ENCODE assay signal across 8 cellular contexts in genomic region chr12:81992461-81992860, GRCh38.
DNase-seq lines count a peak whose midpoint lies in the region; TF ChIP-seq lines count a peak whose summit lies in the region.

No MANE protein-coding gene starts in this region.

- BruUV-seq in Caco-2 (replicated peaks; lab: Mats Ljungman, UMichigan), result no TSS peak

- peak; percentile 35 to 48 for TF ChIP-seq CTCF in Caco-2 (IDR thresholded peaks at IDR 0.05; ENCODE audit: insufficient read depth in 1 of 2, low read depth in 1 of 2, low read length in 1 of 2, severe bottlenecking in 1 of 2, unreplicated experiment in 1 of 2)

- intact Hi-C loops in Caco-2 (cut with micrococcal nuclease; ENCODE audit: unreplicated experiment), result no loop called here

- H3K36me3 ChIP-seq in Caco-2 (ENCODE audit: control insufficient read depth, insufficient read depth, low read length), result no peaks in the 10 kb centered on the region

- H3K36me3 Mint-ChIP-seq in Caco-2 (ENCODE audit: insufficient read depth, unreplicated experiment) (no peaks in the 10 kb centered on the region), immature natural killer cell (no peaks in the 10 kb centered on the region)

- DNase-seq in Caco-2, result peak; percentile 39 to 48
- peak; percentile 54 for DNase-seq in HCEC 1CT
- DNase-seq in UCSD-AML1 (lab: John Stamatoyannopoulos, UW; ENCODE audit: unreplicated experiment), result peak; percentile 10
- DNase-seq in immature natural killer cell, result peak; percentile 33 to 52 (median 49)
- DNase-seq in NCI-H1048 (lab: John Stamatoyannopoulos, UW), result no peak
- no peak for DNase-seq in epidermal melanocyte (ENCODE audit: insufficient read length, low spot score)
- DNase-seq in T1000 (lab: John Stamatoyannopoulos, UW), result no peak
- DNase-seq in NCI-H1105 treated with DMSO at 0.1 percent for 48 hours (lab: John Stamatoyannopoulos, UW), result no peak

- H3K4me3 ChIP-seq in Caco-2 (ENCODE audit: low read depth, low read length), result no peak overlapping the region

- no peaks in the 10 kb centered on the region for H3K27me3 ChIP-seq in Caco-2 (replicated peaks; ENCODE audit: control insufficient read depth, insufficient read depth, low read length)

- H3K27me3 Mint-ChIP-seq in Caco-2 (ENCODE audit: insufficient read depth, unreplicated experiment) (no peaks in the 10 kb centered on the region), immature natural killer cell (ENCODE audit: low read depth in 3 of 3) (no peaks in the 10 kb centered on the region)

- H3K27ac Mint-ChIP-seq in Caco-2 (ENCODE audit: unreplicated experiment) (no peak overlapping the region), immature natural killer cell (peak overlapping the region in 1 of 6 donors; percentile 11)

- H3K4me1 Mint-ChIP-seq in Caco-2 (ENCODE audit: low read depth, unreplicated experiment) (no peaks in the 10 kb centered on the region), immature natural killer cell (peaks cover 9 to 20% of the 10 kb centered on the region in 2 donors)

- no peaks in the 10 kb centered on the region for H3K9me3 ChIP-seq in Caco-2

- H3K9me3 Mint-ChIP-seq in Caco-2 (ENCODE audit: unreplicated experiment) (no peaks in the 10 kb centered on the region), immature natural killer cell (peaks cover 0 to under 1% (median 0%) of the 10 kb centered on the region in 6 donors)

- no peaks in the 10 kb centered on the region for H3K4me1 ChIP-seq in Caco-2

- CTCF ChIA-PET in Caco-2 (lab: Charles Lee), result no interaction called here

- POLR2A ChIA-PET in Caco-2 (lab: Charles Lee), result no interaction called here

- no peak overlapping the region for H3K4me3 Mint-ChIP-seq in Caco-2 (ENCODE audit: unreplicated experiment)
- H3K4me3 Mint-ChIP-seq in immature natural killer cell, result peak overlapping the region in 1 of 5 donors; percentile 41

Comparison
In these comparisons a context has a peak if more than half of its experiments do, and no peak if none do; other contexts are left out.
1. DNase-seq: peak in Caco-2 (2 of 2), HCEC 1CT (single experiment), UCSD-AML1 (single experiment) and immature natural killer cell (3 of 3); none in NCI-H1048 (single experiment), epidermal melanocyte (single experiment), T1000 (single experiment) and NCI-H1105 treated with DMSO at 0.1 percent for 48 hours (single experiment).